1 cellular context compared by ENCODE assay signal in the genomic region with DNA sequence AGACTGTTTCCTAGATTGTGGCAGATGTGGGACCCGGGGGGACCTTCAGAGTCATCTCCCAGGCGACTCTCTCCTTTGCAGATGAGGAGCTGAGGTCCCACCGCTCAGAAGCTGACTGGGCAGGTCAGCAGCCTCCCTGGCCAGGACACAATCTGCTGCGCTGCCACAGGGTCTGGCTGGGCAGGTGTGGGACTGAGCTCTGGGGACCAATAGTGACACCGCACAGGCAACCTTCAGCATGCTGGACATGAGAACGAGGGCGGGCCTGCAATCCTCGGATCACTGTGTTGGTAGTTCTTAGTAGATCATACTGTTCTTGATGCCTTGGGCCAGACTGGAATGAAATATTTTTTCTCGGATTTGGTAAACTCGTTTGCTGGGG.
A peak's percentile ranks its signal among the peaks of the same experiment; 100 is the strongest.
TF ChIP-seq lines count a peak whose summit lies in the region.

No MANE protein-coding gene starts in this region.

TF ChIP-seq in HepG2, 621 proteins besides CTCF, POLR2A, EP300 and RAD21:
- TF ChIP-seq AGO1 (IDR thresholded peaks at IDR 0.05; ENCODE audit: low read depth, low read length, poor library complexity, severe bottlenecking) (no peak), ZBTB38 (CRISPR knock-in tag; IDR thresholded peaks at IDR 0.05) (peak; percentile 17; the same call in 1 of the 2 replicates)
